Comparison of ENCODE assay signal across 24 cellular contexts in the genomic region with DNA sequence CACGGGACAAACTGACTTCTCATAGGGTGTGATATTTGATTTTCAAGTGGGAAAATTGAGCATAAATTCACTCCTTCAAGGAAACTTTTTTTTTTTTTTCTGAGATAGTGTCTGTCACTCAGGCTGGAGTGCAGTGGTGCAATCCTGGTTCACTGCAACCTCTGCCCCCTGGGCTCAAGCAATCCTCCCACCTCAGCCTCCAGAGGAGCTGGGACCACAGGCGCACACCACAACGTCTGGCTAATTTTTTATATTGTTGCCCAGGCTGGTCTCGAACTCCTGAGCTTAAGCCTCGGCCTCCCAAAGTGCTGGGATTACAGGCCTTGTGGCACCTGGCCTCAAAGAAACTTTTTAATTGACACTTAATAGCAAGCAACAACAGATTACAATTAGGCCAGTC. TPM values are rescaled to one million over a fixed set of nuclear protein-coding genes. Genes with fewer than 3 reads are reported as not detected.
DNase-seq lines count a peak whose midpoint lies in the region; ATAC-seq and TF ChIP-seq lines count a peak whose summit lies in the region.
"Had no signal": no experiment of that assay in that cellular context is flagged by ENCODE, and none has a peak within 500 bp of the region (broad histone marks: within the 10 kb centered on the region; RNA-seq: fewer than 3 reads in every experiment).

No MANE protein-coding gene starts in this region.

- no peaks in the 10 kb centered on the region for H3K79me2 ChIP-seq in hepatocyte

- no peaks in the 10 kb centered on the region for H3K9me2 ChIP-seq in hepatocyte (replicated peaks; ENCODE audit: insufficient read depth)

- TF ChIP-seq CTCF in hepatocyte (IDR thresholded peaks at IDR 0.05; ENCODE audit: poor library complexity), result no peak
- TF ChIP-seq CTCF in progenitor cell of endocrine pancreas (IDR thresholded peaks at IDR 0.05; ENCODE audit: unreplicated experiment), result no peak

- WGBS in hepatocyte (ENCODE audit: low lambda C conversion rate, missing lambda C conversion rate), result 59% methylated on average over 5 of the region's 5 CpGs

- H3K4me1 ChIP-seq in BLaER1 treated with 17β-estradiol and CSF1 and Interleukin-3, amounts not matched to agents 10 nM and 100 nM, result peaks cover 14 to 84% (median 42%) of the 10 kb centered on the region in 10 experiments; a peak in 19 of 20 replicates
- no peaks in the 10 kb centered on the region for H3K4me1 ChIP-seq in hepatocyte (ENCODE audit: insufficient read depth)
- H3K4me1 ChIP-seq: esophagus squamous epithelium, HAP-1 had no signal

- peak overlapping the region in 9 of 11 experiments; percentile 63 to 99 (median 89); a peak in 18 of 22 replicates for H3K27ac ChIP-seq in BLaER1 treated with 17β-estradiol and CSF1 and Interleukin-3, amounts not matched to agents 10 nM and 100 nM
- H3K27ac ChIP-seq in hepatocyte, result peak overlapping the region; percentile 66
- H3K27ac ChIP-seq: brain microvascular endothelial cell had no signal

- H2AFZ ChIP-seq in hepatocyte, result no peak overlapping the region

- no peaks in the 10 kb centered on the region for H3K27me3 Mint-ChIP-seq in progenitor cell of endocrine pancreas
- peaks cover 10% of the 10 kb centered on the region for H3K27me3 Mint-ChIP-seq in stimulated activated naive CD8-positive, alpha-beta T cell treated with anti-CD3 and anti-CD28 coated beads, Interleukin-15, amount 100 ng/mL, for 72 hours

- peaks cover 27% of the 10 kb centered on the region for H3K9me3 Mint-ChIP-seq in progenitor cell of endocrine pancreas (ENCODE audit: low read depth)
- H3K9me3 Mint-ChIP-seq in stimulated activated naive CD8-positive, alpha-beta T cell treated with anti-CD3 and anti-CD28 coated beads, Interleukin-15, amount 100 ng/mL, for 72 hours, result no peaks in the 10 kb centered on the region
- H3K9me3 Mint-ChIP-seq: natural killer cell treated with Interleukin-12 subunit alpha and Interleukin-12 subunit beta and Interleukin-15 and Interleukin-18, amount 100 ng/mL, for 72 hours had no signal

- peaks cover 0 to 30% (median 0%) of the 10 kb centered on the region in 11 experiments; a peak in 6 of 22 replicates for H3K9me3 ChIP-seq in BLaER1 treated with 17β-estradiol and CSF1 and Interleukin-3, amounts not matched to agents 10 nM and 100 nM (replicated peaks in 1 of 11)
- no peaks in the 10 kb centered on the region for H3K9me3 ChIP-seq in hepatocyte (ENCODE audit: low read depth)
- H3K9me3 ChIP-seq: esophagus squamous epithelium, HAP-1, MG63 had no signal

- H4K20me1 ChIP-seq in BLaER1 treated with 17β-estradiol and CSF1 and Interleukin-3, amounts not matched to agents 10 nM and 100 nM, result no peaks in the 10 kb centered on the region
- no peaks in the 10 kb centered on the region for H4K20me1 ChIP-seq in hepatocyte (ENCODE audit: insufficient read depth, poor library complexity, severe bottlenecking)

- H3K36me3 ChIP-seq in BLaER1 treated with 17β-estradiol and CSF1 and Interleukin-3, amounts not matched to agents 10 nM and 100 nM, result no peaks in the 10 kb centered on the region
- no peaks in the 10 kb centered on the region for H3K36me3 ChIP-seq in hepatocyte (replicated peaks; ENCODE audit: insufficient read depth, low read depth)
- H3K36me3 ChIP-seq: brain microvascular endothelial cell, esophagus squamous epithelium, HAP-1, MG63 had no signal

- peak overlapping the region in 9 of 11 experiments; percentile 21 to 90 (median 77); a peak in 15 of 22 replicates for H3K9ac ChIP-seq in BLaER1 treated with 17β-estradiol and CSF1 and Interleukin-3, amounts not matched to agents 10 nM and 100 nM

- peaks cover 10% of the 10 kb centered on the region for H3K36me3 Mint-ChIP-seq in progenitor cell of endocrine pancreas (ENCODE audit: insufficient read depth)
- H3K36me3 Mint-ChIP-seq: natural killer cell treated with Interleukin-12 subunit alpha and Interleukin-12 subunit beta and Interleukin-15 and Interleukin-18, amount 100 ng/mL, for 72 hours had no signal

- H3K4me2 ChIP-seq in BLaER1 treated with 17β-estradiol and CSF1 and Interleukin-3, amounts not matched to agents 10 nM and 100 nM, result peak overlapping the region; percentile 22 to 88 (median 64); a peak in 20 of 22 replicates
- H3K4me2 ChIP-seq in hepatocyte, result no peak overlapping the region

- peak overlapping the region; percentile 82 for H3K27ac Mint-ChIP-seq in progenitor cell of endocrine pancreas
- no peak overlapping the region for H3K27ac Mint-ChIP-seq in stimulated activated naive CD8-positive, alpha-beta T cell treated with anti-CD3 and anti-CD28 coated beads, Interleukin-15, amount 100 ng/mL, for 72 hours
- H3K27ac Mint-ChIP-seq: activated CD8-positive, alpha-beta T cell treated with anti-CD3 and anti-CD28 coated beads, Interleukin-2, amount 10 ng/mL, durations not matched to agents 7 days and 5 days; mesothelial cell of epicardium; natural killer cell treated with Interleukin-12 subunit alpha and Interleukin-12 subunit beta and Interleukin-15 and Interleukin-18, amount 100 ng/mL, for 72 hours had no signal

- ATAC-seq in GM21723 (IDR thresholded peaks at IDR 0.05; ENCODE audit: unreplicated experiment) (no peak), HG03378 (IDR thresholded peaks at IDR 0.05; ENCODE audit: unreplicated experiment) (no peak)
- no peak for ATAC-seq in stimulated activated naive CD8-positive, alpha-beta T cell treated with anti-CD3 and anti-CD28 coated beads, Interleukin-15, amount 100 ng/mL, for 72 hours
- ATAC-seq: activated CD8-positive, alpha-beta T cell treated with anti-CD3 and anti-CD28 coated beads, Interleukin-2, amount 10 ng/mL, durations not matched to agents 7 days and 5 days; natural killer cell treated with Interleukin-12 subunit alpha and Interleukin-12 subunit beta and Interleukin-15 and Interleukin-18, amount 100 ng/mL, for 72 hours; Panc1 had no signal

- peaks cover 2% of the 10 kb centered on the region for H3K4me1 Mint-ChIP-seq in progenitor cell of endocrine pancreas (ENCODE audit: low read depth)
- no peaks in the 10 kb centered on the region for H3K4me1 Mint-ChIP-seq in stimulated activated naive CD8-positive, alpha-beta T cell treated with anti-CD3 and anti-CD28 coated beads, Interleukin-15, amount 100 ng/mL, for 72 hours

- peak; percentile 44 for DNase-seq in MV-4-11 (lab: John Stamatoyannopoulos, UW)
- DNase-seq in hepatocyte (ENCODE audit: low spot score), result no peak
- DNase-seq in progenitor cell of endocrine pancreas (ENCODE audit: low spot score, unreplicated experiment), result no peak
- no peak for DNase-seq in stimulated activated naive CD8-positive, alpha-beta T cell treated with anti-CD3 and anti-CD28 coated beads, Interleukin-15, amount 100 ng/mL, for 72 hours
- no peak for DNase-seq in amniotic stem cell (lab: John Stamatoyannopoulos, UW)
- DNase-seq: activated CD8-positive, alpha-beta T cell treated with anti-CD3 and anti-CD28 coated beads, Interleukin-2, amount 10 ng/mL, durations not matched to agents 7 days and 5 days; activated gamma-delta T cell treated with Interleukin-2 at 50 U/mL for 16 hours; activated T-cell treated with anti-CD3 and anti-CD28 coated beads for 4 hours; brain microvascular endothelial cell; esophagus squamous epithelium; MG63; NCI-H2171; NCI-H524 had no signal

- H3K27me3 ChIP-seq in BLaER1 treated with 17β-estradiol and CSF1 and Interleukin-3, amounts not matched to agents 10 nM and 100 nM, result no peaks in the 10 kb centered on the region
- H3K27me3 ChIP-seq in hepatocyte, result no peaks in the 10 kb centered on the region
- H3K27me3 ChIP-seq: brain microvascular endothelial cell, esophagus squamous epithelium, MG63 had no signal

- H3K4me3 ChIP-seq in BLaER1 treated with 17β-estradiol and CSF1 and Interleukin-3, amounts not matched to agents 10 nM and 100 nM, result peak overlapping the region in 1 of 10 experiments; percentile 1; a peak in 1 of 20 replicates
- H3K4me3 ChIP-seq in hepatocyte, result no peak overlapping the region
- H3K4me3 ChIP-seq: esophagus squamous epithelium, HAP-1, MG63 had no signal

- no peak overlapping the region for H3K4me3 Mint-ChIP-seq in progenitor cell of endocrine pancreas (ENCODE audit: low read depth)
- H3K4me3 Mint-ChIP-seq in stimulated activated naive CD8-positive, alpha-beta T cell treated with anti-CD3 and anti-CD28 coated beads, Interleukin-15, amount 100 ng/mL, for 72 hours, result no peak overlapping the region
- H3K4me3 Mint-ChIP-seq: activated CD8-positive, alpha-beta T cell treated with anti-CD3 and anti-CD28 coated beads, Interleukin-2, amount 10 ng/mL, durations not matched to agents 7 days and 5 days; mesothelial cell of epicardium; natural killer cell treated with Interleukin-12 subunit alpha and Interleukin-12 subunit beta and Interleukin-15 and Interleukin-18, amount 100 ng/mL, for 72 hours had no signal

RNA-seq across cellular contexts. Expression of a gene that starts 13.8 kb away (rescaled TPM):
- total RNA-seq in hepatocyte (0.16 TPM in 1 of 2 replicates, not detected in the other), progenitor cell of endocrine pancreas (0.38 and 0.42 TPM in 2 replicates)
- polyA plus RNA-seq in hepatocyte, result not detected in 2 replicates
- total RNA-seq: A673; activated CD8-positive, alpha-beta T cell treated with anti-CD3 and anti-CD28 coated beads, Interleukin-2, amount 10 ng/mL, durations not matched to agents 7 days and 5 days; frontal cortex; natural killer cell treated with Interleukin-12 subunit alpha and Interleukin-12 subunit beta and Interleukin-15 and Interleukin-18, amount 100 ng/mL, for 72 hours; T-helper 1 cell treated with Interleukin-12 subunit alpha and Interleukin-12 subunit beta and Interleukin-4 antibody, amounts not matched to agents 30 ng/mL and 1 ng/mL, for 36 hours had no signal
- polyA plus RNA-seq: BJ had no signal
